Comparison of ENCODE assay signal across 8 cellular contexts in the genomic region with DNA sequence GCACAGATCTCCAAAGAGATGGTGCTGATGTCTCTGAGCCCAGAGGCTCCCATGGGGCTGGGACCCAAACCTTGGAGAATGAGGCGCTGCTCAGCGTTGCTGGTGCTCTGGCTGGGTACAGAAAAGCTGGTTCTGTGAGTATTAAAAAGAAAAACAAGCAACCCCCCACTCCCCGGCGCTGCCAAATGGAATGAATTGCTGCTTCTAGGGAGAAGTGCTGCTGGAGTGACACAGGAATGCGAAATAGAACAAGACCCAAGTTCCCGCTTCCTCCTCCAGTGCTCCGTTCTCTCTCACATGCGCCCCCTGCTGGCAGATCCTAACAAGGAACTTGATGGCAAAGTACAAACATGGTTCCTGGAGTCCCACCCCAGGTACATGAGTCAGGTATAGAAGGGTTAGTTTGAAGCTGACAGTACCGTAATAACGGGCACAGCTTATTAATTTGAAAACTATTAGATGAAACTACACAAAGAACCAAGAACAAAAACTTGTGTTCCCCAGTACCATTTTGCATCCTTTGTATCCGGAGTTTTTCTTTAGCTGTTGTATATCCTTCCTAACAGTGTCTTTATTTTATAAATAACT. TPM values are rescaled to one million over a fixed set of nuclear protein-coding genes. Genes with fewer than 3 reads are reported as not detected.
A peak's percentile ranks its signal among the peaks of the same experiment; 100 is the strongest.
DNase-seq lines count a peak whose midpoint lies in the region; ATAC-seq and TF ChIP-seq lines count a peak whose summit lies in the region.

No MANE protein-coding gene starts in this region.

- H3K4me3 ChIP-seq in HAP-1: no peak overlapping the region

- H3K9me3 Mint-ChIP-seq in MCF 10A (ENCODE audit: unreplicated experiment): no peaks in the 10 kb centered on the region

- in situ Hi-C loops in HAP-1 (cut with MboI; ENCODE audit: low sequenced_read_pairs): loop anchor here (5.0 kb wide), 1 partner anchor 85 kb away; no protein-coding TSS in a partner anchor

- H3K27me3 Mint-ChIP-seq in MCF 10A (ENCODE audit: insufficient read depth, unreplicated experiment): no peaks in the 10 kb centered on the region

- peaks cover 6% of the 10 kb centered on the region for H3K4me1 Mint-ChIP-seq in MCF 10A (ENCODE audit: insufficient read depth, unreplicated experiment)

- POLR2A ChIA-PET in MCF 10A (lab: Yijun Ruan, JAX): interaction anchor here (0.5 to 7.7 kb wide), 10 partner anchors 19 to 938 kb away, joined by 3 to 150 read pairs (median 6); partner anchors contain the start of genes CSE1L, STAU1 and ZNFX1

- H3K36me3 ChIP-seq in HAP-1 (replicated peaks): peaks cover 10% of the 10 kb centered on the region

- no TSS peak for BruUV-seq in MCF 10A (replicated peaks; lab: Mats Ljungman, UMichigan)

- peak overlapping the region; percentile 90; the same call in 1 of the 2 replicates for H3K27ac ChIP-seq in VCaP

- intact Hi-C loops in MCF 10A (cut with micrococcal nuclease): loop anchor here (1.0 to 10.0 kb wide), 2 partner anchors 84 to 582 kb away; no protein-coding TSS in a partner anchor

- H3K27ac Mint-ChIP-seq in MCF 10A (ENCODE audit: low read depth, unreplicated experiment): no peak overlapping the region

- DNase-seq in AG20443 (ENCODE audit: low spot score) (peak; percentile 79), HAP-1 (ENCODE audit: low spot score in 2 of 2) (peak; percentile 85 to 98), NCI-H226 (peak; percentile 81), MCF 10A (ENCODE audit: unreplicated experiment) (peak; percentile 94), iPS-NIHi7 (ENCODE audit: extremely low spot score) (peak; percentile 81)
- DNase-seq in stimulated activated CD4-positive, alpha-beta T cell treated with anti-CD3 and anti-CD28 coated beads, Interleukin-12 subunit alpha, Interleukin-12 subunit beta, amount 100 ng/mL, for 24 hours (ENCODE audit: low read depth in 2 of 2): peak; percentile 85 to 99

- no peak for ATAC-seq in GM18519 (IDR thresholded peaks at IDR 0.05; ENCODE audit: low FRiP score, unreplicated experiment)

- no peaks in the 10 kb centered on the region for H3K9me3 ChIP-seq in HAP-1

- H3K4me1 ChIP-seq in HAP-1: peaks cover 8% of the 10 kb centered on the region

- CTCF ChIA-PET in MCF 10A (lab: Yijun Ruan, JAX): interaction anchor here (0.5 to 6.5 kb wide), 50 partner anchors 8 to 568 kb away, joined by 3 to 173 read pairs (median 4); no protein-coding TSS in a partner anchor

- H3K4me3 Mint-ChIP-seq in MCF 10A (ENCODE audit: unreplicated experiment): no peak overlapping the region

- TF ChIP-seq CTCF in VCaP (conservative IDR thresholded peaks at IDR 0.05) (peak; percentile 93), MCF 10A (IDR thresholded peaks at IDR 0.05; ENCODE audit: unreplicated experiment) (peak; percentile 75)

- H3K36me3 Mint-ChIP-seq in MCF 10A (ENCODE audit: insufficient read depth, unreplicated experiment): peaks cover 8% of the 10 kb centered on the region

- H3K27me3 ChIP-seq in HAP-1 (ENCODE audit: low read depth): no peaks in the 10 kb centered on the region

RNA-seq across cellular contexts. Expression of gene DDX27, which starts 2.1 kb away (rescaled TPM):
- 45.7 and 56.4 TPM in 2 replicates for total RNA-seq in MCF 10A (2022)

RNA-seq across cellular contexts. Expression of gene STAU1, which starts 29.0 kb away (rescaled TPM):
- total RNA-seq in MCF 10A (2022): 109 and 110 TPM in 2 replicates
